Comparison of ENCODE assay signal across 9 cellular contexts in genomic region chr1:243917863-243918565, GRCh38.
DNase-seq lines count a peak whose midpoint lies in the region; ATAC-seq and TF ChIP-seq lines count a peak whose summit lies in the region.
"Had no signal": no experiment of that assay in that cellular context is flagged by ENCODE, and none has a peak within 500 bp of the region (broad histone marks: within the 10 kb centered on the region; RNA-seq: fewer than 3 reads in every experiment).

No MANE protein-coding gene starts in this region.

- POLR2A ChIA-PET in activated CD8-positive, alpha-beta T cell treated with anti-CD3 and anti-CD28 coated beads for 36 hours (lab: Charles Lee): no interaction called here

- CTCF ChIA-PET in activated CD8-positive, alpha-beta T cell treated with anti-CD3 and anti-CD28 coated beads for 36 hours (lab: Charles Lee): interaction anchor here (1.1 to 1.5 kb wide), 2 partner anchors 9 to 62 kb away, joined by 3 to 4 read pairs; no protein-coding TSS in a partner anchor

- H3K4me1 Mint-ChIP-seq in activated CD8-positive, alpha-beta T cell treated with anti-CD3 and anti-CD28 coated beads for 36 hours (ENCODE audit: low read depth): peaks cover 16% of the 10 kb centered on the region

- H3K4me3 ChIP-seq in skin epidermis: peak overlapping the region; percentile 8 to 43 (median 25)

- no peak for ATAC-seq in activated CD8-positive, alpha-beta T cell treated with anti-CD3 and anti-CD28 coated beads for 36 hours
- ATAC-seq in GM18520 (IDR thresholded peaks at IDR 0.05; ENCODE audit: unreplicated experiment): no peak
- ATAC-seq in GM21825 (IDR thresholded peaks at IDR 0.05; ENCODE audit: unreplicated experiment): no peak

- H3K27me3 Mint-ChIP-seq in activated CD8-positive, alpha-beta T cell treated with anti-CD3 and anti-CD28 coated beads for 36 hours: peaks cover 41% of the 10 kb centered on the region

- intact Hi-C loops in activated CD8-positive, alpha-beta T cell treated with anti-CD3 and anti-CD28 coated beads for 36 hours (cut with micrococcal nuclease): no loop called here

- H3K4me3 Mint-ChIP-seq in activated CD8-positive, alpha-beta T cell treated with anti-CD3 and anti-CD28 coated beads for 36 hours: peak overlapping the region; percentile 77

- TF ChIP-seq CTCF in activated CD8-positive, alpha-beta T cell treated with anti-CD3 and anti-CD28 coated beads for 36 hours (IDR thresholded peaks at IDR 0.05): no peak

- H3K9me3 Mint-ChIP-seq in activated CD8-positive, alpha-beta T cell treated with anti-CD3 and anti-CD28 coated beads for 36 hours: no peaks in the 10 kb centered on the region

- H3K27ac Mint-ChIP-seq in activated CD8-positive, alpha-beta T cell treated with anti-CD3 and anti-CD28 coated beads for 36 hours: no peak overlapping the region

- peak; percentile 38 for DNase-seq in HCEC 1CT
- no peak for DNase-seq in activated CD8-positive, alpha-beta T cell treated with anti-CD3 and anti-CD28 coated beads for 36 hours
- DNase-seq in hepatic stellate cell (ENCODE audit: low spot score): peak; percentile 50
- no peak for DNase-seq in D341Med (ENCODE audit: low spot score)
- no peak for DNase-seq in putamen (ENCODE audit: low spot score)

- no peaks in the 10 kb centered on the region for H3K36me3 Mint-ChIP-seq in activated CD8-positive, alpha-beta T cell treated with anti-CD3 and anti-CD28 coated beads for 36 hours (ENCODE audit: low read depth)

- no peak overlapping the region for H3K27ac ChIP-seq in skin epidermis
- H3K27ac ChIP-seq: neutrophil had no signal

Comparison
In these comparisons a context has a peak if more than half of its experiments do, and no peak if none do; other contexts are left out.
1. DNase-seq: peak in HCEC 1CT (single experiment) and hepatic stellate cell (single experiment); none in activated CD8-positive, alpha-beta T cell treated with anti-CD3 and anti-CD28 coated beads for 36 hours (single experiment), D341Med (single experiment) and putamen (single experiment).